In genomic region chr2:72150157-72150960, GRCh38 we compare ENCODE assay signal across 8 cellular contexts. TPM values are rescaled to one million over a fixed set of nuclear protein-coding genes. Genes with fewer than 3 reads are reported as not detected.
DNase-seq lines count a peak whose midpoint lies in the region; ATAC-seq and TF ChIP-seq lines count a peak whose summit lies in the region.

No MANE protein-coding gene starts in this region.

- peak overlapping the region; percentile 42 for H3K4me3 ChIP-seq in AG10803 (ENCODE audit: low read length)

- peak; percentile 85 for TF ChIP-seq CTCF in AG10803 (conservative IDR thresholded peaks at IDR 0.05; ENCODE audit: low read length)

- DNase-seq in AG10803 (ENCODE audit: low read depth) (peak; percentile 66), NCI-H748 (lab: John Stamatoyannopoulos, UW; ENCODE audit: unreplicated experiment) (peak; percentile 83), lung microvascular endothelial cell (ENCODE audit: low read depth in 2 of 2) (peak; percentile 71 to 79)
- peak; percentile 74 to 82 for DNase-seq in activated CD4-positive, alpha-beta T cell treated with anti-CD3 and anti-CD28 coated beads, Interleukin-2, amount 50 U/mL, for 48 hours
- DNase-seq in effector CD4-positive, alpha-beta T cell: peak; percentile 33
- DNase-seq in stimulated activated CD4-positive, alpha-beta T cell treated with anti-CD3 and anti-CD28 coated beads, TNF-alpha, amount 100 ng/mL, for 48 hours (ENCODE audit: low read depth in 3 of 3): peak; percentile 45 to 67 (median 65)

- ATAC-seq in GM18909 (IDR thresholded peaks at IDR 0.05; ENCODE audit: poor library complexity, unreplicated experiment): peak; percentile 89
- peak; percentile 52 for ATAC-seq in HG03520 (IDR thresholded peaks at IDR 0.05; ENCODE audit: unreplicated experiment)

RNA-seq across cellular contexts. Expression of gene CYP26B1, which starts 2.7 kb away (rescaled TPM):
- 0.44 and 0.79 TPM in 2 replicates for total RNA-seq in lung microvascular endothelial cell

Comparison
In these comparisons a context has a peak if more than half of its experiments do, and no peak if none do; other contexts are left out.
1. Peak in every context shown above with its lines: DNase-seq, ATAC-seq and H3K4me3 ChIP-seq.
2. DNase-seq: peak in every context shown above with its lines; median percentile 83 in NCI-H748; 78 in activated CD4-positive, alpha-beta T cell treated with anti-CD3 and anti-CD28 coated beads, Interleukin-2, amount 50 U/mL, for 48 hours; 75 in lung microvascular endothelial cell; 66 in AG10803; 65 in stimulated activated CD4-positive, alpha-beta T cell treated with anti-CD3 and anti-CD28 coated beads, TNF-alpha, amount 100 ng/mL, for 48 hours; 33 in effector CD4-positive, alpha-beta T cell.